1 cellular context compared by ENCODE assay signal in the genomic region with DNA sequence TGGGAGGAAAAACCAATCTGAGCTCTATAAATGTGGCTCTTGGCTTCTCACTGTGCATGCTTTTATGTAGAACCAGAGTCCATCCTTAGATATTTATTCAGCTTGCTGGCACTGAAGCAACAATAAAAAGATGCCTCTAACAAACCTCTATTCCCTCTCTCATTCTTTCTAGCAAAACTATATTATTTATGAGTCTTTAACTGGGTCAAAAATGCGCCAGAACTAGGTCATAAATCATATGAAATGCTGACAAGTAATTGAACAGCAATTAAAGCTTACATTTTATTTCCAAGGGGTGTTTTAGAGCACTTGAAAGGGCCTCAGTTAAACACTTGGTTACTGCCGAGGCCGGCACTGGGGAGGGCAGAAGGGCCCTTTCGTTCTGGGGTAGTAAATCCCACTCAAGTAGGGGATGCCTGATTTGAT.
TF ChIP-seq lines count a peak whose summit lies in the region.

No MANE protein-coding gene starts in this region.

TF ChIP-seq in HCT116, 20 proteins besides CTCF, POLR2A, EP300 and RAD21:
- TF ChIP-seq SIN3A (IDR thresholded peaks at IDR 0.05; ENCODE audit: low read depth) (no peak), YY1 (IDR thresholded peaks at IDR 0.05; ENCODE audit: extremely low read depth, insufficient replicate concordance, low read depth, low read length) (no peak), CEBPB (IDR thresholded peaks at IDR 0.05; ENCODE audit: low read depth) (no peak), EGR1 (IDR thresholded peaks at IDR 0.05; ENCODE audit: low read depth) (no peak), FOSL1 (IDR thresholded peaks at IDR 0.05; ENCODE audit: low read depth) (no peak), SP1 (IDR thresholded peaks at IDR 0.05; ENCODE audit: low read depth) (no peak), ELF1 (IDR thresholded peaks at IDR 0.05; ENCODE audit: borderline replicate concordance, low read depth) (no peak), EZH2phosphoT487 (IDR thresholded peaks at IDR 0.05; ENCODE audit: borderline replicate concordance) (no peak), EZH2 (IDR thresholded peaks at IDR 0.05) (no peak), SRF (IDR thresholded peaks at IDR 0.05; ENCODE audit: low read depth) (no peak), TCF7L2 (IDR thresholded peaks at IDR 0.05; ENCODE audit: borderline replicate concordance, extremely low read depth, insufficient read depth, insufficient read length) (no peak), ZFX (IDR thresholded peaks at IDR 0.05) (no peak), ZNF274 (IDR thresholded peaks at IDR 0.05; ENCODE audit: low read depth, low read length) (no peak), CBX3 (IDR thresholded peaks at IDR 0.05; ENCODE audit: low read depth) (no peak), JUND (IDR thresholded peaks at IDR 0.05) (no peak), POLR2AphosphoS5 (IDR thresholded peaks at IDR 0.05; ENCODE audit: low read depth, low read length) (no peak)
- TF ChIP-seq, protein P1, sequence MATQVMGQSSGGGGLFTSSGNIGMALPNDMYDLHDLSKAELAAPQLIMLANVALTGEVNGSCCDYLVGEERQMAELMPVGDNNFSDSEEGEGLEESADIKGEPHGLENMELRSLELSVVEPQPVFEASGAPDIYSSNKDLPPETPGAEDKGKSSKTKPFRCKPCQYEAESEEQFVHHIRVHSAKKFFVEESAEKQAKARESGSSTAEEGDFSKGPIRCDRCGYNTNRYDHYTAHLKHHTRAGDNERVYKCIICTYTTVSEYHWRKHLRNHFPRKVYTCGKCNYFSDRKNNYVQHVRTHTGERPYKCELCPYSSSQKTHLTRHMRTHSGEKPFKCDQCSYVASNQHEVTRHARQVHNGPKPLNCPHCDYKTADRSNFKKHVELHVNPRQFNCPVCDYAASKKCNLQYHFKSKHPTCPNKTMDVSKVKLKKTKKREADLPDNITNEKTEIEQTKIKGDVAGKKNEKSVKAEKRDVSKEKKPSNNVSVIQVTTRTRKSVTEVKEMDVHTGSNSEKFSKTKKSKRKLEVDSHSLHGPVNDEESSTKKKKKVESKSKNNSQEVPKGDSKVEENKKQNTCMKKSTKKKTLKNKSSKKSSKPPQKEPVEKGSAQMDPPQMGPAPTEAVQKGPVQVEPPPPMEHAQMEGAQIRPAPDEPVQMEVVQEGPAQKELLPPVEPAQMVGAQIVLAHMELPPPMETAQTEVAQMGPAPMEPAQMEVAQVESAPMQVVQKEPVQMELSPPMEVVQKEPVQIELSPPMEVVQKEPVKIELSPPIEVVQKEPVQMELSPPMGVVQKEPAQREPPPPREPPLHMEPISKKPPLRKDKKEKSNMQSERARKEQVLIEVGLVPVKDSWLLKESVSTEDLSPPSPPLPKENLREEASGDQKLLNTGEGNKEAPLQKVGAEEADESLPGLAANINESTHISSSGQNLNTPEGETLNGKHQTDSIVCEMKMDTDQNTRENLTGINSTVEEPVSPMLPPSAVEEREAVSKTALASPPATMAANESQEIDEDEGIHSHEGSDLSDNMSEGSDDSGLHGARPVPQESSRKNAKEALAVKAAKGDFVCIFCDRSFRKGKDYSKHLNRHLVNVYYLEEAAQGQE (IDR thresholded peaks at IDR 0.05; ENCODE audit: low read depth), result no peak
- TF ChIP-seq, protein P2, sequence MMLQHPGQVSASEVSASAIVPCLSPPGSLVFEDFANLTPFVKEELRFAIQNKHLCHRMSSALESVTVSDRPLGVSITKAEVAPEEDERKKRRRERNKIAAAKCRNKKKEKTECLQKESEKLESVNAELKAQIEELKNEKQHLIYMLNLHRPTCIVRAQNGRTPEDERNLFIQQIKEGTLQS (IDR thresholded peaks at IDR 0.05), result no peak
- TF ChIP-seq, protein P3, sequence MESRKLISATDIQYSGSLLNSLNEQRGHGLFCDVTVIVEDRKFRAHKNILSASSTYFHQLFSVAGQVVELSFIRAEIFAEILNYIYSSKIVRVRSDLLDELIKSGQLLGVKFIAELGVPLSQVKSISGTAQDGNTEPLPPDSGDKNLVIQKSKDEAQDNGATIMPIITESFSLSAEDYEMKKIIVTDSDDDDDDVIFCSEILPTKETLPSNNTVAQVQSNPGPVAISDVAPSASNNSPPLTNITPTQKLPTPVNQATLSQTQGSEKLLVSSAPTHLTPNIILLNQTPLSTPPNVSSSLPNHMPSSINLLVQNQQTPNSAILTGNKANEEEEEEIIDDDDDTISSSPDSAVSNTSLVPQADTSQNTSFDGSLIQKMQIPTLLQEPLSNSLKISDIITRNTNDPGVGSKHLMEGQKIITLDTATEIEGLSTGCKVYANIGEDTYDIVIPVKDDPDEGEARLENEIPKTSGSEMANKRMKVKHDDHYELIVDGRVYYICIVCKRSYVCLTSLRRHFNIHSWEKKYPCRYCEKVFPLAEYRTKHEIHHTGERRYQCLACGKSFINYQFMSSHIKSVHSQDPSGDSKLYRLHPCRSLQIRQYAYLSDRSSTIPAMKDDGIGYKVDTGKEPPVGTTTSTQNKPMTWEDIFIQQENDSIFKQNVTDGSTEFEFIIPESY (IDR thresholded peaks at IDR 0.05; ENCODE audit: extremely low read depth, insufficient replicate concordance, low read length), result no peak
- TF ChIP-seq, protein P4, sequence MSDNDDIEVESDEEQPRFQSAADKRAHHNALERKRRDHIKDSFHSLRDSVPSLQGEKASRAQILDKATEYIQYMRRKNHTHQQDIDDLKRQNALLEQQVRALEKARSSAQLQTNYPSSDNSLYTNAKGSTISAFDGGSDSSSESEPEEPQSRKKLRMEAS (IDR thresholded peaks at IDR 0.05), result no peak
TF ChIP-seq in HCT116: peak in this region for 0.
